In genomic region chr18:63320690-63321265, GRCh38 we compare ENCODE assay signal across 1 cellular context.
A peak's percentile ranks its signal among the peaks of the same experiment; 100 is the strongest.
TF ChIP-seq lines count a peak whose summit lies in the region.

No MANE protein-coding gene starts in this region.

TF ChIP-seq in GM12878, 131 proteins besides CTCF, POLR2A, EP300 and RAD21 (continued from another document):
- TF ChIP-seq CUX1 (IDR thresholded peaks at IDR 0.05; ENCODE audit: insufficient replicate concordance, low read depth, low read length) (no peak), IKZF2 (IDR thresholded peaks at IDR 0.05) (peak; percentile 37 to 60; a peak in 1 of 4 replicates)
